Comparison of ENCODE assay signal across 9 cellular contexts in genomic region chr4:44493924-44494323, GRCh38. TPM values are rescaled to one million over a fixed set of nuclear protein-coding genes. Genes with fewer than 3 reads are reported as not detected.
A peak's percentile ranks its signal among the peaks of the same experiment; 100 is the strongest.
DNase-seq lines count a peak whose midpoint lies in the region; FAIRE-seq and TF ChIP-seq lines count a peak whose summit lies in the region.
"Had no signal": no experiment of that assay in that cellular context is flagged by ENCODE, and none has a peak within 500 bp of the region (broad histone marks: within the 10 kb centered on the region; RNA-seq: fewer than 3 reads in every experiment).

No MANE protein-coding gene starts in this region.

- H3K27me3 ChIP-seq in Loucy (ENCODE audit: insufficient read depth, low read length, poor library complexity, severe bottlenecking) (no peaks in the 10 kb centered on the region), endothelial cell of umbilical vein (ENCODE audit: control insufficient read depth in 2 of 2, insufficient read depth in 2 of 2, low read length in 2 of 2) (no peaks in the 10 kb centered on the region)

- H3K27ac ChIP-seq in endothelial cell of umbilical vein (ENCODE audit: insufficient read depth, low read depth, low read length), result no peak overlapping the region

- dilution Hi-C loops in endothelial cell of umbilical vein (cut with MboI; ENCODE audit: extremely low pct_ligation_motif_present, low sequenced_read_pairs), result no loop called here

- no peaks in the 10 kb centered on the region for H3K9me2 ChIP-seq in Loucy (replicated peaks; ENCODE audit: low read depth, low read length)

- H3K36me3 ChIP-seq in Loucy (ENCODE audit: insufficient read depth, low read length) (no peaks in the 10 kb centered on the region), endothelial cell of umbilical vein (ENCODE audit: control insufficient read depth in 2 of 2, extremely low read depth in 1 of 2, insufficient read depth in 2 of 2, low read length in 2 of 2) (no peaks in the 10 kb centered on the region)

- TF ChIP-seq CTCF in Loucy (conservative IDR thresholded peaks at IDR 0.05; ENCODE audit: low read length) (peak; percentile 33; the same call in 1 of the 2 replicates), endothelial cell of umbilical vein (IDR thresholded peaks at IDR 0.05; ENCODE audit: extremely low read depth in 1 of 2, insufficient read depth in 1 of 2, low read depth in 1 of 2, low read length in 2 of 2) (peak in 1 of 2 donors; percentile 23)

- H3K79me2 ChIP-seq in Loucy (ENCODE audit: insufficient read depth, low read length) (no peaks in the 10 kb centered on the region), endothelial cell of umbilical vein (ENCODE audit: control insufficient read depth, insufficient read depth, low read length) (no peaks in the 10 kb centered on the region)

- TF ChIP-seq POLR2A in endothelial cell of umbilical vein (IDR thresholded peaks at IDR 0.05; ENCODE audit: low read depth, low read length), result no peak

- H2AFZ ChIP-seq in Loucy (ENCODE audit: low read length), result no peak overlapping the region
- no peak overlapping the region for H2AFZ ChIP-seq in endothelial cell of umbilical vein (ENCODE audit: low read depth, low read length)

- no peak overlapping the region for H3K4me3 ChIP-seq in Loucy (ENCODE audit: low read length, poor library complexity, severe bottlenecking)
- H3K4me3 ChIP-seq in endothelial cell of umbilical vein (replicated peaks in 1 of 3; ENCODE audit: insufficient read depth in 1 of 3, low read depth in 1 of 3, low read length in 3 of 3), result no peak overlapping the region

- H3K4me1 ChIP-seq in Loucy (ENCODE audit: insufficient read depth, low read length, poor library complexity, severe bottlenecking) (no peaks in the 10 kb centered on the region), endothelial cell of umbilical vein (ENCODE audit: control insufficient read depth, extremely low read depth, insufficient read depth, low read length) (no peaks in the 10 kb centered on the region)

- BruUV-seq in endothelial cell of umbilical vein (replicated peaks; lab: Mats Ljungman, UMichigan), result no TSS peak

- H3K9ac ChIP-seq in Loucy (ENCODE audit: low read depth, low read length, poor library complexity, severe bottlenecking), result no peak overlapping the region
- no peak overlapping the region for H3K9ac ChIP-seq in endothelial cell of umbilical vein (replicated peaks; ENCODE audit: extremely low read depth, insufficient read depth, low read length)

- H3K9me1 ChIP-seq in endothelial cell of umbilical vein (replicated peaks; ENCODE audit: control insufficient read depth, extremely low read depth, insufficient read depth, low read length), result no peaks in the 10 kb centered on the region

- CTCF ChIA-PET in endothelial cell of umbilical vein (lab: Charles Lee), result interaction anchor here (0.6 to 3.1 kb wide), 11 partner anchors 8 to 1362 kb away, joined by 3 to 28 read pairs (median 3); no protein-coding TSS in a partner anchor

- FAIRE-seq in endothelial cell of umbilical vein (lab: Jason Lieb, UNC), result no peak

- DNase-seq in NCI-H82 (lab: John Stamatoyannopoulos, UW) (peak; percentile 30), NCI-H82 treated with DMSO at 0.1 percent for 48 hours (lab: John Stamatoyannopoulos, UW; ENCODE audit: unreplicated experiment) (no peak), endothelial cell of umbilical vein (ENCODE audit: low read depth, low spot score) (peak; percentile 9), superior temporal gyrus (ENCODE audit: extremely low spot score) (peak; percentile 35), middle frontal gyrus (ENCODE audit: extremely low spot score, low spot score) (no peak), EL (no peak), NCI-H1436 treated with DMSO at 0.1 percent for 48 hours (lab: John Stamatoyannopoulos, UW) (no peak)

- H3K4me2 ChIP-seq in Loucy (ENCODE audit: low read depth, low read length, poor library complexity, severe bottlenecking) (no peak overlapping the region), endothelial cell of umbilical vein (ENCODE audit: insufficient read depth, low read length) (no peak overlapping the region)

- H3F3A ChIP-seq in Loucy (ENCODE audit: low read depth), result no peaks in the 10 kb centered on the region

- H3K9me3 ChIP-seq in Loucy (ENCODE audit: insufficient read depth, low read depth, low read length), result no peaks in the 10 kb centered on the region
- no peaks in the 10 kb centered on the region for H3K9me3 ChIP-seq in endothelial cell of umbilical vein (replicated peaks; ENCODE audit: control insufficient read depth, insufficient read depth, low read length)

- intact Hi-C loops in endothelial cell of umbilical vein (cut with micrococcal nuclease), result loop anchor here (2.0 kb wide), 1 partner anchor 711 kb away; no protein-coding TSS in a partner anchor

- H4K20me1 ChIP-seq in Loucy (ENCODE audit: insufficient read depth, low read length, poor library complexity, severe bottlenecking) (no peaks in the 10 kb centered on the region), endothelial cell of umbilical vein (replicated peaks; ENCODE audit: control insufficient read depth, extremely low read depth, insufficient read depth, low read length) (no peaks in the 10 kb centered on the region)

- POLR2A ChIA-PET in endothelial cell of umbilical vein (lab: Charles Lee), result no interaction called here

TF ChIP-seq in endothelial cell of umbilical vein, 7 proteins besides CTCF, POLR2A, EP300 and RAD21:
- no peak for TF ChIP-seq POLR2AphosphoS5 (IDR thresholded peaks at IDR 0.05; ENCODE audit: insufficient read depth, low read depth, low read length)
- TF ChIP-seq MAX (IDR thresholded peaks at IDR 0.05; ENCODE audit: insufficient read depth, insufficient read length), result no peak
- TF ChIP-seq EZH2 (IDR thresholded peaks at IDR 0.05; ENCODE audit: borderline replicate concordance, low read depth, low read length, severe bottlenecking), result no peak
- no peak for TF ChIP-seq FOS (IDR thresholded peaks at IDR 0.05; ENCODE audit: borderline replicate concordance, insufficient read depth, low read length)
- no peak for TF ChIP-seq MYC (IDR thresholded peaks at IDR 0.05; ENCODE audit: low read depth, low read length)
- TF ChIP-seq JUN (IDR thresholded peaks at IDR 0.05; ENCODE audit: borderline replicate concordance, insufficient read depth, insufficient read length, low read depth), result no peak
- no peak for TF ChIP-seq GATA2 (IDR thresholded peaks at IDR 0.05; ENCODE audit: insufficient read depth, insufficient read length, low read depth, low read length)
TF ChIP-seq in endothelial cell of umbilical vein: peak in this region for 0.

RNA-seq across cellular contexts. Expression of gene KCTD8, which starts 45.3 kb away (rescaled TPM):
- 0.80 and 0.88 TPM in 2 replicates for total RNA-seq in endothelial cell of umbilical vein
- 0.36 and 0.60 TPM in 2 replicates for polyA plus RNA-seq in endothelial cell of umbilical vein
- 0.34 and 0.37 TPM in 2 replicates for polyA plus RNA-seq in endothelial cell of umbilical vein (2011; cell fraction: cytosol; rRNA removed)
- 0.49 and 1.6 TPM in 2 replicates for polyA plus RNA-seq in endothelial cell of umbilical vein (2011; cell fraction: nucleus; rRNA removed)
- not detected in 2 replicates for polyA plus RNA-seq in endothelial cell of umbilical vein (2012)
- polyA minus RNA-seq in endothelial cell of umbilical vein, result 0.51 and 0.75 TPM in 2 replicates
- polyA minus RNA-seq in endothelial cell of umbilical vein (2011; cell fraction: cytosol; rRNA and poly(A)+ RNA removed), result not detected
- polyA minus RNA-seq in endothelial cell of umbilical vein (2011; cell fraction: nucleus; rRNA and poly(A)+ RNA removed), result 1.7 and 6.9 TPM in 2 replicates
- total RNA-seq: CD4-positive, CD25-positive, alpha-beta regulatory T cell had no signal
- polyA plus RNA-seq: CD4-positive, CD25-positive, alpha-beta regulatory T cell had no signal

Comparison
In these comparisons a context has a peak if more than half of its experiments do, and no peak if none do; other contexts are left out.
1. DNase-seq: peak in NCI-H82 (single experiment), endothelial cell of umbilical vein (single experiment) and superior temporal gyrus (single experiment); none in NCI-H82 treated with DMSO at 0.1 percent for 48 hours (single experiment), middle frontal gyrus (single experiment), EL (single experiment) and NCI-H1436 treated with DMSO at 0.1 percent for 48 hours (single experiment).